Comparison of ENCODE assay signal across 1 cellular context in the genomic region with DNA sequence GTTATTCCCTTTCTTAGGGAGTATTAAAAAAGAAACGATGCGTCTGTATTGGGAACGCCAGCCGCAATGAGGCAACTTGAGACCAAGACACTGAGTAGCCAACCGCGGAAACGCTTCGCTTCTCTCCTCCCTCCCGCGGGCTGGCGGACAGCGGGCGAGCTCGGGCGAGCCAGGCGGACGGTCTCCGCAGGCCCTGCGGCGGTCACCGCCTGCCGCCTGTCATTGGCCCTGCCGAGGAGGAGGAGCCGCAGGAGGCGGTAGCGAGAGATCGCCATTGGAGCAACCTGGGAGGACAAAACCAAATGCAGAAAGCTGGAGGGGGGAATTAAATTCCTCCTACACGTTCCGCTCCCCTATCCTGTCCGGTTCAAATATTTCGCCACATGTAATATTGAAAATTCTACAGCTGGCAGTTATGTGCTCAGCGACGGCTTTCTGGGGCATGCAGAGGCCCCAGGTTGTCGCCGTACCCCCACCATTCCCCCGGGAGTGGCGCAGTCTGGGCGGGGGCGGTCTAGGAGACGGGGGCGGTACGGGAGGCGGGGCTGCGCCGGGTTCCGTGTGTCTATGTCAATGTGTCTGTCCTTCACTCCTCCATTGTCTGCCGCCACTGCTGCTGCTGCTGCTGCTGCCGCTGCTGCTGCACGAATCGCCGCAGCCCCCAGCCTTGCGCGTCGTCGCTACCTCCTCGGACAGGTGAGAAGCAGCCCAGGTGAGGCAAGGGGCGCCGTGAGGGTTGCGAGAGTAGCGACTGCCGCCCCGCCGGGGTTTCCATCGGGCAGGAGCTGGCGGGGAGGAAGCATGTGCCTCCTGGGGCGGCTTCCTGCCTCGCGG.
TF ChIP-seq lines count a peak whose summit lies in the region.

A gene (minus strand): TSS at position 162 of the 834 bp plus-strand sequence. CDS start 181 bp downstream, outside the sequence.
A gene (plus strand): TSS at position 589 of the 834 bp plus-strand sequence. CDS start 19,263 bp downstream, outside the sequence.

TF ChIP-seq in K562, 482 proteins besides CTCF, POLR2A, EP300 and RAD21 (continued from another document and continues in another):
- TF ChIP-seq, protein P1, sequence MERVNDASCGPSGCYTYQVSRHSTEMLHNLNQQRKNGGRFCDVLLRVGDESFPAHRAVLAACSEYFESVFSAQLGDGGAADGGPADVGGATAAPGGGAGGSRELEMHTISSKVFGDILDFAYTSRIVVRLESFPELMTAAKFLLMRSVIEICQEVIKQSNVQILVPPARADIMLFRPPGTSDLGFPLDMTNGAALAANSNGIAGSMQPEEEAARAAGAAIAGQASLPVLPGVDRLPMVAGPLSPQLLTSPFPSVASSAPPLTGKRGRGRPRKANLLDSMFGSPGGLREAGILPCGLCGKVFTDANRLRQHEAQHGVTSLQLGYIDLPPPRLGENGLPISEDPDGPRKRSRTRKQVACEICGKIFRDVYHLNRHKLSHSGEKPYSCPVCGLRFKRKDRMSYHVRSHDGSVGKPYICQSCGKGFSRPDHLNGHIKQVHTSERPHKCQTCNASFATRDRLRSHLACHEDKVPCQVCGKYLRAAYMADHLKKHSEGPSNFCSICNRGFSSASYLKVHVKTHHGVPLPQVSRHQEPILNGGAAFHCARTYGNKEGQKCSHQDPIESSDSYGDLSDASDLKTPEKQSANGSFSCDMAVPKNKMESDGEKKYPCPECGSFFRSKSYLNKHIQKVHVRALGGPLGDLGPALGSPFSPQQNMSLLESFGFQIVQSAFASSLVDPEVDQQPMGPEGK (CRISPR knock-in tag; IDR thresholded peaks at IDR 0.05; ENCODE audit: borderline replicate concordance) = no peak
- TF ChIP-seq BDP1 (IDR thresholded peaks at IDR 0.05; ENCODE audit: insufficient read depth, insufficient read length) (no peak), FOXK1 (CRISPR knock-in tag; IDR thresholded peaks at IDR 0.05; ENCODE audit: borderline replicate concordance) (peak; percentile 88; the same call in 1 of the 2 replicates), NELFE (IDR thresholded peaks at IDR 0.05; ENCODE audit: insufficient read depth, insufficient read length) (peak; percentile 58), PRPF4 (IDR thresholded peaks at IDR 0.05; ENCODE audit: insufficient read depth, low read depth, low read length, poor library complexity, severe bottlenecking) (peak; percentile 92), FOXA1 (IDR thresholded peaks at IDR 0.05; ENCODE audit: borderline replicate concordance) (no peak), MCM7 (IDR thresholded peaks at IDR 0.05) (no peak), CBX1 (IDR thresholded peaks at IDR 0.05; ENCODE audit: low read depth) (0 out of 2 replicates have a peak, but pooled peaks have one; percentile 20), ZNF184 (CRISPR knock-in tag; IDR thresholded peaks at IDR 0.05) (no peak), MAFG (tag; conservative IDR thresholded peaks at IDR 0.05) (no peak), ZNF263 (CRISPR knock-in tag; IDR thresholded peaks at IDR 0.05; ENCODE audit: borderline replicate concordance) (peak; percentile 47; the same call in 1 of the 2 replicates), STAT5B (CRISPR knock-in tag; IDR thresholded peaks at IDR 0.05) (no peak), MAFF (IDR thresholded peaks at IDR 0.05; ENCODE audit: low read length) (peak; percentile 71; the same call in 1 of the 2 replicates), CEBPG (CRISPR knock-in tag; IDR thresholded peaks at IDR 0.05) (peak; percentile 78), CEBPG (tag; conservative IDR thresholded peaks at IDR 0.05 in 1 of 2, IDR thresholded peaks at IDR 0.05 in 1 of 2) (peak; percentile 9 to 68; a peak in 2 of 4 replicates), TBP (optimal IDR thresholded peaks at IDR 0.05; ENCODE audit: low read depth, low read length) (peak; percentile 97), TCFL5 (CRISPR knock-in tag; conservative IDR thresholded peaks at IDR 0.05) (0 out of 2 replicates have a peak, but pooled peaks have one; percentile 29), YY1 (IDR thresholded peaks at IDR 0.05; ENCODE audit: borderline replicate concordance in 1 of 3, control insufficient read depth in 1 of 3, extremely low read depth in 1 of 3, insufficient read depth in 3 of 3, insufficient read length in 1 of 3, insufficient replicate concordance in 2 of 3, low read depth in 1 of 3, low read length in 2 of 3) (peak; percentile 20 to 85 (median 77)), ZNF75A (CRISPR knock-in tag; IDR thresholded peaks at IDR 0.05) (0 out of 2 replicates have a peak, but pooled peaks have one; percentile 40), OTX1 (CRISPR knock-in tag; IDR thresholded peaks at IDR 0.05) (peak; percentile 75; the same call in 1 of the 2 replicates), RFX1 (IDR thresholded peaks at IDR 0.05) (peak; percentile 50), HDAC1 (IDR thresholded peaks at IDR 0.05) (peak; percentile 40 to 99; a peak in 3 of 4 replicates), NCOR1 (IDR thresholded peaks at IDR 0.05) (no peak; the same call in 1 of the 2 replicates), CTBP1 (IDR thresholded peaks at IDR 0.05; ENCODE audit: borderline replicate concordance) (peak; percentile 15; the same call in 1 of the 2 replicates), U2AF2 (optimal IDR thresholded peaks at IDR 0.05; ENCODE audit: low read depth, low read length) (no peak), ATF1 (CRISPR knock-in tag; IDR thresholded peaks at IDR 0.05) (no peak), ATF1 (tag; IDR thresholded peaks at IDR 0.05) (0 out of 2 replicates have a peak, but pooled peaks have one; percentile 62), ZNF121 (CRISPR knock-in tag; conservative IDR thresholded peaks at IDR 0.05) (no peak), SMARCA5 (IDR thresholded peaks at IDR 0.05) (no peak), KLF13 (tag; IDR thresholded peaks at IDR 0.05; ENCODE audit: borderline replicate concordance, low read depth) (peak; percentile 14; the same call in 1 of the 2 replicates), NEUROD1 (IDR thresholded peaks at IDR 0.05; ENCODE audit: borderline replicate concordance, low read depth, low read length, partially characterized antibody) (peak; percentile 90)
- TF ChIP-seq, protein P2, sequence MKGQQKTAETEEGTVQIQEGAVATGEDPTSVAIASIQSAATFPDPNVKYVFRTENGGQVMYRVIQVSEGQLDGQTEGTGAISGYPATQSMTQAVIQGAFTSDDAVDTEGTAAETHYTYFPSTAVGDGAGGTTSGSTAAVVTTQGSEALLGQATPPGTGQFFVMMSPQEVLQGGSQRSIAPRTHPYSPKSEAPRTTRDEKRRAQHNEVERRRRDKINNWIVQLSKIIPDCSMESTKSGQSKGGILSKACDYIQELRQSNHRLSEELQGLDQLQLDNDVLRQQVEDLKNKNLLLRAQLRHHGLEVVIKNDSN (CRISPR knock-in tag; IDR thresholded peaks at IDR 0.05) = no peak
- TF ChIP-seq, protein P3, sequence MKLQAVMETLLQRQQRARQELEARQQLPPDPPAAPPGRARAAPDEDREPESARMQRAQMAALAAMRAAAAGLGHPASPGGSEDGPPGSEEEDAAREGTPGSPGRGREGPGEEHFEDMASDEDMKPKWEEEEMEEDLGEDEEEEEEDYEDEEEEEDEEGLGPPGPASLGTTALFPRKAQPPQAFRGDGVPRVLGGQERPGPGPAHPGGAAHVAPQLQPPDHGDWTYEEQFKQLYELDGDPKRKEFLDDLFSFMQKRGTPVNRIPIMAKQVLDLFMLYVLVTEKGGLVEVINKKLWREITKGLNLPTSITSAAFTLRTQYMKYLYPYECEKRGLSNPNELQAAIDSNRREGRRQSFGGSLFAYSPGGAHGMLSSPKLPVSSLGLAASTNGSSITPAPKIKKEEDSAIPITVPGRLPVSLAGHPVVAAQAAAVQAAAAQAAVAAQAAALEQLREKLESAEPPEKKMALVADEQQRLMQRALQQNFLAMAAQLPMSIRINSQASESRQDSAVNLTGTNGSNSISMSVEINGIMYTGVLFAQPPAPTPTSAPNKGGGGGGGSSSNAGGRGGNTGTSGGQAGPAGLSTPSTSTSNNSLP (IDR thresholded peaks at IDR 0.05; ENCODE audit: borderline replicate concordance, low read depth, low read length) = peak; percentile 10; the same call in 1 of the 2 replicates
- TF ChIP-seq, protein P4, sequence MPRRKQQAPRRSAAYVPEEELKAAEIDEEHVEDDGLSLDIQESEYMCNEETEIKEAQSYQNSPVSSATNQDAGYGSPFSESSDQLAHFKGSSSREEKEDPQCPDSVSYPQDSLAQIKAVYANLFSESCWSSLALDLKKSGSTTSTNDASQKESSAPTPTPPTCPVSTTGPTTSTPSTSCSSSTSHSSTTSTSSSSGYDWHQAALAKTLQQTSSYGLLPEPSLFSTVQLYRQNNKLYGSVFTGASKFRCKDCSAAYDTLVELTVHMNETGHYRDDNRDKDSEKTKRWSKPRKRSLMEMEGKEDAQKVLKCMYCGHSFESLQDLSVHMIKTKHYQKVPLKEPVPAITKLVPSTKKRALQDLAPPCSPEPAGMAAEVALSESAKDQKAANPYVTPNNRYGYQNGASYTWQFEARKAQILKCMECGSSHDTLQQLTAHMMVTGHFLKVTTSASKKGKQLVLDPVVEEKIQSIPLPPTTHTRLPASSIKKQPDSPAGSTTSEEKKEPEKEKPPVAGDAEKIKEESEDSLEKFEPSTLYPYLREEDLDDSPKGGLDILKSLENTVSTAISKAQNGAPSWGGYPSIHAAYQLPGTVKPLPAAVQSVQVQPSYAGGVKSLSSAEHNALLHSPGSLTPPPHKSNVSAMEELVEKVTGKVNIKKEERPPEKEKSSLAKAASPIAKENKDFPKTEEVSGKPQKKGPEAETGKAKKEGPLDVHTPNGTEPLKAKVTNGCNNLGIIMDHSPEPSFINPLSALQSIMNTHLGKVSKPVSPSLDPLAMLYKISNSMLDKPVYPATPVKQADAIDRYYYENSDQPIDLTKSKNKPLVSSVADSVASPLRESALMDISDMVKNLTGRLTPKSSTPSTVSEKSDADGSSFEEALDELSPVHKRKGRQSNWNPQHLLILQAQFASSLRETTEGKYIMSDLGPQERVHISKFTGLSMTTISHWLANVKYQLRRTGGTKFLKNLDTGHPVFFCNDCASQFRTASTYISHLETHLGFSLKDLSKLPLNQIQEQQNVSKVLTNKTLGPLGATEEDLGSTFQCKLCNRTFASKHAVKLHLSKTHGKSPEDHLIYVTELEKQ (CRISPR knock-in tag; IDR thresholded peaks at IDR 0.05) = no peak
- TF ChIP-seq, protein P5, sequence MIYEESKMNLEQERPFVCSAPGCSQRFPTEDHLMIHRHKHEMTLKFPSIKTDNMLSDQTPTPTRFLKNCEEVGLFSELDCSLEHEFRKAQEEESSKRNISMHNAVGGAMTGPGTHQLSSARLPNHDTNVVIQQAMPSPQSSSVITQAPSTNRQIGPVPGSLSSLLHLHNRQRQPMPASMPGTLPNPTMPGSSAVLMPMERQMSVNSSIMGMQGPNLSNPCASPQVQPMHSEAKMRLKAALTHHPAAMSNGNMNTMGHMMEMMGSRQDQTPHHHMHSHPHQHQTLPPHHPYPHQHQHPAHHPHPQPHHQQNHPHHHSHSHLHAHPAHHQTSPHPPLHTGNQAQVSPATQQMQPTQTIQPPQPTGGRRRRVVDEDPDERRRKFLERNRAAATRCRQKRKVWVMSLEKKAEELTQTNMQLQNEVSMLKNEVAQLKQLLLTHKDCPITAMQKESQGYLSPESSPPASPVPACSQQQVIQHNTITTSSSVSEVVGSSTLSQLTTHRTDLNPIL (CRISPR knock-in tag; IDR thresholded peaks at IDR 0.05) = no peak
- TF ChIP-seq, protein P6, sequence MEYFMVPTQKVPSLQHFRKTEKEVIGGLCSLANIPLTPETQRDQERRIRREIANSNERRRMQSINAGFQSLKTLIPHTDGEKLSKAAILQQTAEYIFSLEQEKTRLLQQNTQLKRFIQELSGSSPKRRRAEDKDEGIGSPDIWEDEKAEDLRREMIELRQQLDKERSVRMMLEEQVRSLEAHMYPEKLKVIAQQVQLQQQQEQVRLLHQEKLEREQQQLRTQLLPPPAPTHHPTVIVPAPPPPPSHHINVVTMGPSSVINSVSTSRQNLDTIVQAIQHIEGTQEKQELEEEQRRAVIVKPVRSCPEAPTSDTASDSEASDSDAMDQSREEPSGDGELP (CRISPR knock-in tag; IDR thresholded peaks at IDR 0.05; ENCODE audit: borderline replicate concordance) = peak; percentile 69; the same call in 1 of the 2 replicates
- TF ChIP-seq, protein P7, sequence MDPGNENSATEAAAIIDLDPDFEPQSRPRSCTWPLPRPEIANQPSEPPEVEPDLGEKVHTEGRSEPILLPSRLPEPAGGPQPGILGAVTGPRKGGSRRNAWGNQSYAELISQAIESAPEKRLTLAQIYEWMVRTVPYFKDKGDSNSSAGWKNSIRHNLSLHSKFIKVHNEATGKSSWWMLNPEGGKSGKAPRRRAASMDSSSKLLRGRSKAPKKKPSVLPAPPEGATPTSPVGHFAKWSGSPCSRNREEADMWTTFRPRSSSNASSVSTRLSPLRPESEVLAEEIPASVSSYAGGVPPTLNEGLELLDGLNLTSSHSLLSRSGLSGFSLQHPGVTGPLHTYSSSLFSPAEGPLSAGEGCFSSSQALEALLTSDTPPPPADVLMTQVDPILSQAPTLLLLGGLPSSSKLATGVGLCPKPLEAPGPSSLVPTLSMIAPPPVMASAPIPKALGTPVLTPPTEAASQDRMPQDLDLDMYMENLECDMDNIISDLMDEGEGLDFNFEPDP (CRISPR knock-in tag; IDR thresholded peaks at IDR 0.05) = no peak
- TF ChIP-seq, protein P8, sequence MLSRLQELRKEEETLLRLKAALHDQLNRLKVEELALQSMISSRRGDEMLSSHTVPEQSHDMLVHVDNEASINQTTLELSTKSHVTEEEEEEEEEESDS (CRISPR knock-in tag; IDR thresholded peaks at IDR 0.05) = no peak
- TF ChIP-seq, protein P9, sequence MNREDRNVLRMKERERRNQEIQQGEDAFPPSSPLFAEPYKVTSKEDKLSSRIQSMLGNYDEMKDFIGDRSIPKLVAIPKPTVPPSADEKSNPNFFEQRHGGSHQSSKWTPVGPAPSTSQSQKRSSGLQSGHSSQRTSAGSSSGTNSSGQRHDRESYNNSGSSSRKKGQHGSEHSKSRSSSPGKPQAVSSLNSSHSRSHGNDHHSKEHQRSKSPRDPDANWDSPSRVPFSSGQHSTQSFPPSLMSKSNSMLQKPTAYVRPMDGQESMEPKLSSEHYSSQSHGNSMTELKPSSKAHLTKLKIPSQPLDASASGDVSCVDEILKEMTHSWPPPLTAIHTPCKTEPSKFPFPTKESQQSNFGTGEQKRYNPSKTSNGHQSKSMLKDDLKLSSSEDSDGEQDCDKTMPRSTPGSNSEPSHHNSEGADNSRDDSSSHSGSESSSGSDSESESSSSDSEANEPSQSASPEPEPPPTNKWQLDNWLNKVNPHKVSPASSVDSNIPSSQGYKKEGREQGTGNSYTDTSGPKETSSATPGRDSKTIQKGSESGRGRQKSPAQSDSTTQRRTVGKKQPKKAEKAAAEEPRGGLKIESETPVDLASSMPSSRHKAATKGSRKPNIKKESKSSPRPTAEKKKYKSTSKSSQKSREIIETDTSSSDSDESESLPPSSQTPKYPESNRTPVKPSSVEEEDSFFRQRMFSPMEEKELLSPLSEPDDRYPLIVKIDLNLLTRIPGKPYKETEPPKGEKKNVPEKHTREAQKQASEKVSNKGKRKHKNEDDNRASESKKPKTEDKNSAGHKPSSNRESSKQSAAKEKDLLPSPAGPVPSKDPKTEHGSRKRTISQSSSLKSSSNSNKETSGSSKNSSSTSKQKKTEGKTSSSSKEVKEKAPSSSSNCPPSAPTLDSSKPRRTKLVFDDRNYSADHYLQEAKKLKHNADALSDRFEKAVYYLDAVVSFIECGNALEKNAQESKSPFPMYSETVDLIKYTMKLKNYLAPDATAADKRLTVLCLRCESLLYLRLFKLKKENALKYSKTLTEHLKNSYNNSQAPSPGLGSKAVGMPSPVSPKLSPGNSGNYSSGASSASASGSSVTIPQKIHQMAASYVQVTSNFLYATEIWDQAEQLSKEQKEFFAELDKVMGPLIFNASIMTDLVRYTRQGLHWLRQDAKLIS (CRISPR knock-in tag; IDR thresholded peaks at IDR 0.05) = peak; percentile 75
- TF ChIP-seq, protein P10, sequence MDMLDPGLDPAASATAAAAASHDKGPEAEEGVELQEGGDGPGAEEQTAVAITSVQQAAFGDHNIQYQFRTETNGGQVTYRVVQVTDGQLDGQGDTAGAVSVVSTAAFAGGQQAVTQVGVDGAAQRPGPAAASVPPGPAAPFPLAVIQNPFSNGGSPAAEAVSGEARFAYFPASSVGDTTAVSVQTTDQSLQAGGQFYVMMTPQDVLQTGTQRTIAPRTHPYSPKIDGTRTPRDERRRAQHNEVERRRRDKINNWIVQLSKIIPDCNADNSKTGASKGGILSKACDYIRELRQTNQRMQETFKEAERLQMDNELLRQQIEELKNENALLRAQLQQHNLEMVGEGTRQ (CRISPR knock-in tag; IDR thresholded peaks at IDR 0.05) = no peak
